In the genomic region with DNA sequence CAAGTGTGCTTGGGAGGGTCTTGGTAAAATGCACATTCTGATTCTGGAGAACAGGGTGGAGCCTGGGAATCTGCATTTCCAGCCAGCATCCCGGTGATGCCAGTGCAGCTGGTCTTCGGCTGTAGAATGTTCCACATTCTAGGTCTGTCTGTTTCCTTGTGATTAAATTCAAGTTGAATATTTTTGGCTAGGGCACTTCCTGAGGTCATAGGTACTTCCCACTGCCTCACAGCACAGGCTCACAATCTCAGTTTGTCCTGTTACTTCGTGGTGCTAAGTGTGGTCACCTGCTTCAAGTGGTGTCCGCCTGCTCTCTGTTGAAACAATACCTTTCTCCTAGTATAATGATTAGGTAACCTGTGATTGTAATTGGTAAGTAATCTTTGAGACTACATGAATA, we compare ENCODE assay signal across 1 cellular context.
TF ChIP-seq lines count a peak whose summit lies in the region.

No MANE protein-coding gene starts in this region.

TF ChIP-seq in GM23338, 12 proteins besides CTCF, POLR2A, EP300 and RAD21 (continued from another document):
- TF ChIP-seq, protein P1, sequence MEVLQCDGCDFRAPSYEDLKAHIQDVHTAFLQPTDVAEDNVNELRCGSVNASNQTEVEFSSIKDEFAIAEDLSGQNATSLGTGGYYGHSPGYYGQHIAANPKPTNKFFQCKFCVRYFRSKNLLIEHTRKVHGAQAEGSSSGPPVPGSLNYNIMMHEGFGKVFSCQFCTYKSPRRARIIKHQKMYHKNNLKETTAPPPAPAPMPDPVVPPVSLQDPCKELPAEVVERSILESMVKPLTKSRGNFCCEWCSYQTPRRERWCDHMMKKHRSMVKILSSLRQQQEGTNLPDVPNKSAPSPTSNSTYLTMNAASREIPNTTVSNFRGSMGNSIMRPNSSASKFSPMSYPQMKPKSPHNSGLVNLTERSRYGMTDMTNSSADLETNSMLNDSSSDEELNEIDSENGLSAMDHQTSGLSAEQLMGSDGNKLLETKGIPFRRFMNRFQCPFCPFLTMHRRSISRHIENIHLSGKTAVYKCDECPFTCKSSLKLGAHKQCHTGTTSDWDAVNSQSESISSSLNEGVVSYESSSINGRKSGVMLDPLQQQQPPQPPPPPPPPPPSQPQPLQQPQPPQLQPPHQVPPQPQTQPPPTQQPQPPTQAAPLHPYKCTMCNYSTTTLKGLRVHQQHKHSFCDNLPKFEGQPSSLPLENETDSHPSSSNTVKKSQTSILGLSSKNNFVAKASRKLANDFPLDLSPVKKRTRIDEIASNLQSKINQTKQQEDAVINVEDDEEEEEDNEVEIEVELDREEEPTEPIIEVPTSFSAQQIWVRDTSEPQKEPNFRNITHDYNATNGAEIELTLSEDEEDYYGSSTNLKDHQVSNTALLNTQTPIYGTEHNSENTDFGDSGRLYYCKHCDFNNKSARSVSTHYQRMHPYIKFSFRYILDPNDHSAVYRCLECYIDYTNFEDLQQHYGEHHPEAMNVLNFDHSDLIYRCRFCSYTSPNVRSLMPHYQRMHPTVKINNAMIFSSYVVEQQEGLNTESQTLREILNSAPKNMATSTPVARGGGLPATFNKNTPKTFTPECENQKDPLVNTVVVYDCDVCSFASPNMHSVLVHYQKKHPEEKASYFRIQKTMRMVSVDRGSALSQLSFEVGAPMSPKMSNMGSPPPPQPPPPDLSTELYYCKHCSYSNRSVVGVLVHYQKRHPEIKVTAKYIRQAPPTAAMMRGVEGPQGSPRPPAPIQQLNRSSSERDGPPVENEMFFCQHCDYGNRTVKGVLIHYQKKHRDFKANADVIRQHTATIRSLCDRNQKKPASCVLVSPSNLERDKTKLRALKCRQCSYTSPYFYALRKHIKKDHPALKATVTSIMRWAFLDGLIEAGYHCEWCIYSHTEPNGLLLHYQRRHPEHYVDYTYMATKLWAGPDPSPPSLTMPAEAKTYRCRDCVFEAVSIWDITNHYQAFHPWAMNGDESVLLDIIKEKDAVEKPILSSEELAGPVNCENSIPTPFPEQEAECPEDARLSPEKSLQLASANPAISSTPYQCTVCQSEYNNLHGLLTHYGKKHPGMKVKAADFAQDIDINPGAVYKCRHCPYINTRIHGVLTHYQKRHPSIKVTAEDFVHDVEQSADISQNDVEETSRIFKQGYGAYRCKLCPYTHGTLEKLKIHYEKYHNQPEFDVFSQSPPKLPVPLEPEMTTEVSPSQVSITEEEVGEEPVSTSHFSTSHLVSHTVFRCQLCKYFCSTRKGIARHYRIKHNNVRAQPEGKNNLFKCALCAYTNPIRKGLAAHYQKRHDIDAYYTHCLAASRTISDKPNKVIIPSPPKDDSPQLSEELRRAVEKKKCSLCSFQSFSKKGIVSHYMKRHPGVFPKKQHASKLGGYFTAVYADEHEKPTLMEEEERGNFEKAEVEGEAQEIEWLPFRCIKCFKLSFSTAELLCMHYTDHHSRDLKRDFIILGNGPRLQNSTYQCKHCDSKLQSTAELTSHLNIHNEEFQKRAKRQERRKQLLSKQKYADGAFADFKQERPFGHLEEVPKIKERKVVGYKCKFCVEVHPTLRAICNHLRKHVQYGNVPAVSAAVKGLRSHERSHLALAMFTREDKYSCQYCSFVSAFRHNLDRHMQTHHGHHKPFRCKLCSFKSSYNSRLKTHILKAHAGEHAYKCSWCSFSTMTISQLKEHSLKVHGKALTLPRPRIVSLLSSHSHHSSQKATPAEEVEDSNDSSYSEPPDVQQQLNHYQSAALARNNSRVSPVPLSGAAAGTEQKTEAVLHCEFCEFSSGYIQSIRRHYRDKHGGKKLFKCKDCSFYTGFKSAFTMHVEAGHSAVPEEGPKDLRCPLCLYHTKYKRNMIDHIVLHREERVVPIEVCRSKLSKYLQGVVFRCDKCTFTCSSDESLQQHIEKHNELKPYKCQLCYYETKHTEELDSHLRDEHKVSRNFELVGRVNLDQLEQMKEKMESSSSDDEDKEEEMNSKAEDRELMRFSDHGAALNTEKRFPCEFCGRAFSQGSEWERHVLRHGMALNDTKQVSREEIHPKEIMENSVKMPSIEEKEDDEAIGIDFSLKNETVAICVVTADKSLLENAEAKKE (CRISPR knock-in tag; IDR thresholded peaks at IDR 0.05) = no peak
- TF ChIP-seq, protein P2, sequence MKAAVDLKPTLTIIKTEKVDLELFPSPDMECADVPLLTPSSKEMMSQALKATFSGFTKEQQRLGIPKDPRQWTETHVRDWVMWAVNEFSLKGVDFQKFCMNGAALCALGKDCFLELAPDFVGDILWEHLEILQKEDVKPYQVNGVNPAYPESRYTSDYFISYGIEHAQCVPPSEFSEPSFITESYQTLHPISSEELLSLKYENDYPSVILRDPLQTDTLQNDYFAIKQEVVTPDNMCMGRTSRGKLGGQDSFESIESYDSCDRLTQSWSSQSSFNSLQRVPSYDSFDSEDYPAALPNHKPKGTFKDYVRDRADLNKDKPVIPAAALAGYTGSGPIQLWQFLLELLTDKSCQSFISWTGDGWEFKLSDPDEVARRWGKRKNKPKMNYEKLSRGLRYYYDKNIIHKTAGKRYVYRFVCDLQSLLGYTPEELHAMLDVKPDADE (IDR thresholded peaks at IDR 0.05) = no peak
- TF ChIP-seq CREB1 (CRISPR knock-in tag; IDR thresholded peaks at IDR 0.05; ENCODE audit: low read depth) = no peak
- TF ChIP-seq EZH2 (IDR thresholded peaks at IDR 0.05; ENCODE audit: low read depth, unreplicated experiment) = no peak
- no peak for TF ChIP-seq JUNB (IDR thresholded peaks at IDR 0.05; ENCODE audit: unreplicated experiment)
- TF ChIP-seq, protein P3, sequence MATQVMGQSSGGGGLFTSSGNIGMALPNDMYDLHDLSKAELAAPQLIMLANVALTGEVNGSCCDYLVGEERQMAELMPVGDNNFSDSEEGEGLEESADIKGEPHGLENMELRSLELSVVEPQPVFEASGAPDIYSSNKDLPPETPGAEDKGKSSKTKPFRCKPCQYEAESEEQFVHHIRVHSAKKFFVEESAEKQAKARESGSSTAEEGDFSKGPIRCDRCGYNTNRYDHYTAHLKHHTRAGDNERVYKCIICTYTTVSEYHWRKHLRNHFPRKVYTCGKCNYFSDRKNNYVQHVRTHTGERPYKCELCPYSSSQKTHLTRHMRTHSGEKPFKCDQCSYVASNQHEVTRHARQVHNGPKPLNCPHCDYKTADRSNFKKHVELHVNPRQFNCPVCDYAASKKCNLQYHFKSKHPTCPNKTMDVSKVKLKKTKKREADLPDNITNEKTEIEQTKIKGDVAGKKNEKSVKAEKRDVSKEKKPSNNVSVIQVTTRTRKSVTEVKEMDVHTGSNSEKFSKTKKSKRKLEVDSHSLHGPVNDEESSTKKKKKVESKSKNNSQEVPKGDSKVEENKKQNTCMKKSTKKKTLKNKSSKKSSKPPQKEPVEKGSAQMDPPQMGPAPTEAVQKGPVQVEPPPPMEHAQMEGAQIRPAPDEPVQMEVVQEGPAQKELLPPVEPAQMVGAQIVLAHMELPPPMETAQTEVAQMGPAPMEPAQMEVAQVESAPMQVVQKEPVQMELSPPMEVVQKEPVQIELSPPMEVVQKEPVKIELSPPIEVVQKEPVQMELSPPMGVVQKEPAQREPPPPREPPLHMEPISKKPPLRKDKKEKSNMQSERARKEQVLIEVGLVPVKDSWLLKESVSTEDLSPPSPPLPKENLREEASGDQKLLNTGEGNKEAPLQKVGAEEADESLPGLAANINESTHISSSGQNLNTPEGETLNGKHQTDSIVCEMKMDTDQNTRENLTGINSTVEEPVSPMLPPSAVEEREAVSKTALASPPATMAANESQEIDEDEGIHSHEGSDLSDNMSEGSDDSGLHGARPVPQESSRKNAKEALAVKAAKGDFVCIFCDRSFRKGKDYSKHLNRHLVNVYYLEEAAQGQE (IDR thresholded peaks at IDR 0.05; ENCODE audit: unreplicated experiment) = no peak
- no peak for TF ChIP-seq ZNF114 (CRISPR knock-in tag; IDR thresholded peaks at IDR 0.05)
- no peak for TF ChIP-seq EZH2phosphoT487 (IDR thresholded peaks at IDR 0.05; ENCODE audit: unreplicated experiment)
TF ChIP-seq in GM23338: peak in this region for 0.
